9 cellular contexts compared by ENCODE assay signal in the genomic region with DNA sequence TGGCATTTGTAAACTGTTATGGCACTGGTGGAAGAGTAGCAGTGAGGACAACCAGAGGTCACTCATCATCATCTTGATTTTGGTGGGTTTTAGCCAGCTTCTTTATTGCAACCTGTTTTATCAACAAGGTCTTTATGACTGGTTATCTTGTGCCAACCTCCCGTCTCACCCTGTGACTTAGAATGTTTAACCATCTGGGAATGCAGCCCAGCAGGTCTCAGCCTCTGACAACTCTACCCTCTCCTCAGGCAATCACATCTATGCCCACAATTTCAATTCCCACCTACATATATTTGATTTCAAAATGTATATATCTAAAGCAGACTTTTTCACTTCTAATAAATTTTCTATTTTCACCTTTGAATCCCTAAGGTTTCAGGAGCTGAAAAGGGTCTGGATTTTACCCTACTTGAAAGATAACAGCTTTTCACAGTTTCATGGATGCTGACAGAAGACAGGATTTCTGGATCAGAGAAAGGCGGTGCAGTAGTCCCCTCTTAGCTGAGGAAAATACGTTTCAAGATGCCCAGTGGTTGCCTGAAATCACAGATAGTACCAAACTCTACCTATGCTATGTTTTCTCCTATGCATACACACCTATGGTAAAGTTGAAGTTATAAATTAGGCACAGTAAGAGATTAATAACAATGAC.
"Had no signal": no experiment of that assay in that cellular context is flagged by ENCODE, and none has a peak within 500 bp of the region (broad histone marks: within the 10 kb centered on the region; RNA-seq: fewer than 3 reads in every experiment).

No MANE protein-coding gene starts in this region.

- H3K27me3 ChIP-seq: gastroesophageal sphincter, ovary, tibial artery, uterus had no signal

- H3K27ac ChIP-seq: gastroesophageal sphincter, ovary, tibial artery, uterus had no signal

- H3K36me3 ChIP-seq: gastroesophageal sphincter, ovary, tibial artery, uterus had no signal

- H3K4me1 ChIP-seq: gastroesophageal sphincter, tibial artery, uterus had no signal

- H3K9me3 ChIP-seq: gastroesophageal sphincter, ovary, tibial artery, uterus had no signal

- DNase-seq: activated CD4-positive, alpha-beta T cell treated with anti-CD3 and anti-CD28 coated beads, Interleukin-2, amount 10 ng/mL, durations not matched to agents 24 days and 14 days; activated CD8-positive, alpha-beta memory T cell treated with anti-CD3 and anti-CD28 coated beads for 24 hours; activated naive CD4-positive, alpha-beta T cell treated with anti-CD3 and anti-CD28 coated beads, Interleukin-2, amount 10 ng/mL, durations not matched to agents 7 days and 5 days; activated T-cell treated with anti-CD3 and anti-CD28 coated beads for 4 hours; effector CD4-positive, alpha-beta T cell; ovary; tibial artery; uterus had no signal

- H3K4me3 ChIP-seq: gastroesophageal sphincter, ovary, tibial artery, uterus had no signal

- ATAC-seq: gastroesophageal sphincter had no signal
